In the genomic region with DNA sequence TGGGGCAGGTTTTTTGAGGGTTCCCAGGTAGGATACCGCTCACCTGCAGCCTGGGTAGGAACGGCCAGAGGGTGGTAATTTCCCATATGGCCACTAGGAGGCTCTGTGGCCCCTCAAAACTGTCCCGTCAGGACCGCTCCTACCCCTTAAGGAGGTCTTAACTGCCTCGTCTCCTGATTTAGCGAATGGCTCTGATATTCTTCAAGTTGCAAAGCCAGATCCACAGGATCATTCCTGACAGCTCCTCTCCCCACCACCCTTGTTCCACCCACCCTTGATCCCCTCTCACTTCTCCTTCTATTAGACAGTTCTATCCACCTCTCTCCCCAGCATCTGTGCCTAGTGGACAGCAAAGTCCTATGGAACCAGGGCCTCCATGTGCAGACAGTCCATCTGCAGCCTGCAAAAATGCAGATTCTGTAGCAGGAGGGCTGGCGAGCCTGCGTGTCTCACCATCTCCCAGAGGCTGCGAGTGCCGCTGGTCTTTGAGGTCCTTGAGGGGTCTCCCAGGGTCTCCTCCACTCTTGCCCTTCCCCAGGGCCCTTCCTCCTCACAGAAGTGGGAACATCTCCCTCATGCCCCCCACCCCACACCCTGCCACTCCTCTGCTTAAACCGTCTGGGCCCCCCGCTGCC, we compare ENCODE assay signal across 8 cellular contexts. TPM values are rescaled to one million over a fixed set of nuclear protein-coding genes. Genes with fewer than 3 reads are reported as not detected.
A peak's percentile ranks its signal among the peaks of the same experiment; 100 is the strongest.
DNase-seq lines count a peak whose midpoint lies in the region; ATAC-seq lines count a peak whose summit lies in the region.

No MANE protein-coding gene starts in this region.

- ATAC-seq in GM21528 (IDR thresholded peaks at IDR 0.05; ENCODE audit: low FRiP score, unreplicated experiment) (peak; percentile 68), GM19452 (IDR thresholded peaks at IDR 0.05; ENCODE audit: unreplicated experiment) (no peak)

- peak; percentile 54 for DNase-seq in Caki2 (ENCODE audit: low read depth)
- peak; percentile 74 for DNase-seq in NAMALWA (ENCODE audit: low spot score)
- DNase-seq in activated CD4-positive, CD25-positive, alpha-beta regulatory T cell (lab: John Stamatoyannopoulos, UW) = peak in 3 of 4 experiments; percentile 9 to 27 (median 13)
- peak; percentile 59 for DNase-seq in cerebellum (ENCODE audit: low spot score)
- DNase-seq in kidney tubule cell (ENCODE audit: low spot score) = peak; percentile 56
- peak; percentile 31 for DNase-seq in stimulated activated CD4-positive, alpha-beta T cell treated with anti-CD3 and anti-CD28 coated beads, Interleukin-2, amount 100 ng/mL, for 4 hours (ENCODE audit: low read depth)

- in situ Hi-C loops in Caki2 (cut with HindIII; ENCODE audit: low pct_unique_long_range_greater_than_20kb, low sequenced_read_pairs) = no loop called here

RNA-seq across cellular contexts. Expression of a gene that starts 34.3 kb away (rescaled TPM):
- total RNA-seq in Caki2 (2014; rRNA removed; shearing (Covaris generic); ENCODE audit: low replicate concordance) = not detected in 2 replicates
- 0.09 TPM for total RNA-seq in cerebellum

RNA-seq across cellular contexts. Expression of a gene that starts 55.3 kb away (rescaled TPM):
- total RNA-seq in Caki2 (2014; rRNA removed; shearing (Covaris generic); ENCODE audit: low replicate concordance) = 68.1 and 97.6 TPM in 2 replicates
- 8.4 TPM for total RNA-seq in cerebellum

Comparison
In these comparisons a context has a peak if more than half of its experiments do, and no peak if none do; other contexts are left out.
1. DNase-seq: peak in every context shown above with its lines; median percentile 74 in NAMALWA; 59 in cerebellum; 56 in kidney tubule cell; 54 in Caki2; 31 in stimulated activated CD4-positive, alpha-beta T cell treated with anti-CD3 and anti-CD28 coated beads, Interleukin-2, amount 100 ng/mL, for 4 hours; 13 in activated CD4-positive, CD25-positive, alpha-beta regulatory T cell.